19 cellular contexts compared by ENCODE assay signal in genomic region chr10:77940225-77940624, GRCh38. TPM values are rescaled to one million over a fixed set of nuclear protein-coding genes. Genes with fewer than 3 reads are reported as not detected.
DNase-seq lines count a peak whose midpoint lies in the region; ATAC-seq, FAIRE-seq and TF ChIP-seq lines count a peak whose summit lies in the region.
"Had no signal": no experiment of that assay in that cellular context is flagged by ENCODE, and none has a peak within 500 bp of the region (broad histone marks: within the 10 kb centered on the region; RNA-seq: fewer than 3 reads in every experiment).

No MANE protein-coding gene starts in this region.

- peaks cover 9 to 23% of the 10 kb centered on the region in 2 experiments; a peak in 4 of 5 replicates for H3K4me1 ChIP-seq in K562 (replicated peaks in 1 of 2; ENCODE audit: control insufficient read depth in 2 of 2, insufficient read depth in 2 of 2, low read length in 2 of 2)
- peaks cover 10% of the 10 kb centered on the region for H3K4me1 ChIP-seq in foreskin keratinocyte
- H3K4me1 ChIP-seq in parathyroid adenoma: peaks cover 11% of the 10 kb centered on the region
- H3K4me1 ChIP-seq: BLaER1 treated with 17β-estradiol and CSF1 and Interleukin-3, amounts not matched to agents 10 nM and 100 nM; Peyer's patch had no signal

- POLR2A ChIA-PET in AG04450 (lab: Yijun Ruan, JAX): interaction anchor here (0.9 to 1.8 kb wide), 3 partner anchors 14 to 31 kb away, joined by 3 to 13 read pairs (median 12); partner anchors contain the start of gene DLG5
- POLR2A ChIA-PET in K562 (lab: Yijun Ruan, JAX): interaction anchor here (1.0 to 9.1 kb wide), 5 partner anchors 9 to 17 kb away, joined by 3 to 89 read pairs (median 3); partner anchors contain the start of gene DLG5

- H2AFZ ChIP-seq in K562 (ENCODE audit: low read depth, low read length): 0 out of 2 replicates have a peak overlapping the region, but pooled peaks have one; percentile 43
- H2AFZ ChIP-seq in parathyroid adenoma: peak overlapping the region; percentile 13

- H3K4me3 ChIP-seq in AG04450 (ENCODE audit: low read depth, low read length) (no peak overlapping the region), K562 (no peak overlapping the region), parathyroid adenoma (ENCODE audit: low read depth, low read length) (no peak overlapping the region)
- H3K4me3 ChIP-seq: BLaER1 treated with 17β-estradiol and CSF1 and Interleukin-3, amounts not matched to agents 10 nM and 100 nM; Peyer's patch had no signal

- CTCF ChIA-PET in AG04450 (lab: Charles Lee) (no interaction called here), K562 (lab: Yijun Ruan, JAX; ENCODE audit: low intra/inter-chr PET ratio) (no interaction called here)

- no peak overlapping the region for H3K4me2 ChIP-seq in K562 (ENCODE audit: insufficient read depth, low read length)
- H3K4me2 ChIP-seq in parathyroid adenoma (ENCODE audit: low read length): no peak overlapping the region
- H3K4me2 ChIP-seq: BLaER1 treated with 17β-estradiol and CSF1 and Interleukin-3, amounts not matched to agents 10 nM and 100 nM had no signal

- no peaks in the 10 kb centered on the region for H3K9me1 ChIP-seq in K562 (ENCODE audit: control insufficient read depth, insufficient read depth, low read length)

- no peak for FAIRE-seq in K562 (lab: Jason Lieb, UNC)
- FAIRE-seq: D721Med had no signal

- TF ChIP-seq CTCF in AG04450 (IDR thresholded peaks at IDR 0.05; ENCODE audit: low read depth, low read length) (no peak), K562 (IDR thresholded peaks at IDR 0.05 in 2 of 3, conservative IDR thresholded peaks at IDR 0.05 in 1 of 3; ENCODE audit: insufficient read depth in 2 of 3, low read depth in 1 of 3, low read length in 3 of 3) (no peak), foreskin keratinocyte (conservative IDR thresholded peaks at IDR 0.05) (no peak), parathyroid adenoma (IDR thresholded peaks at IDR 0.05) (no peak)

- H3K9me3 ChIP-seq in AG04450 (ENCODE audit: control insufficient read depth, insufficient read depth, low read length) (no peaks in the 10 kb centered on the region; the same call in 1 of the 2 replicates), K562 (replicated peaks; ENCODE audit: control insufficient read depth, insufficient read depth, low read depth, low read length) (no peaks in the 10 kb centered on the region), parathyroid adenoma (ENCODE audit: control insufficient read depth, low read length) (no peaks in the 10 kb centered on the region)
- H3K9me3 ChIP-seq: BLaER1 treated with 17β-estradiol and CSF1 and Interleukin-3, amounts not matched to agents 10 nM and 100 nM; Peyer's patch had no signal

- no peak overlapping the region for H3K9ac ChIP-seq in K562 (ENCODE audit: insufficient read depth in 1 of 2, low read depth in 2 of 2, low read length in 2 of 2)
- H3K9ac ChIP-seq in parathyroid adenoma: no peak overlapping the region
- H3K9ac ChIP-seq: BLaER1 treated with 17β-estradiol and CSF1 and Interleukin-3, amounts not matched to agents 10 nM and 100 nM had no signal

- intact Hi-C loops in K562 (cut with micrococcal nuclease): no loop called here

- H3K27ac ChIP-seq in AG04450 (ENCODE audit: low read depth, low read length): peak overlapping the region; percentile 69
- no peak overlapping the region for H3K27ac ChIP-seq in K562 (ENCODE audit: extremely low read depth, low read depth, low read length)
- peak overlapping the region; percentile 9 for H3K27ac ChIP-seq in foreskin keratinocyte
- no peak overlapping the region for H3K27ac ChIP-seq in parathyroid adenoma
- H3K27ac ChIP-seq: BLaER1 treated with 17β-estradiol and CSF1 and Interleukin-3, amounts not matched to agents 10 nM and 100 nM had no signal

- H3K27me3 ChIP-seq in AG04450 (ENCODE audit: control insufficient read depth, insufficient read depth, low read length): no peaks in the 10 kb centered on the region
- no peaks in the 10 kb centered on the region for H3K27me3 ChIP-seq in K562 (ENCODE audit: control insufficient read depth in 2 of 2, insufficient read depth in 2 of 2, low read length in 2 of 2)
- no peaks in the 10 kb centered on the region for H3K27me3 ChIP-seq in foreskin keratinocyte
- H3K27me3 ChIP-seq in parathyroid adenoma (ENCODE audit: control insufficient read depth, insufficient read depth, low read length): no peaks in the 10 kb centered on the region
- H3K27me3 ChIP-seq: BLaER1 treated with 17β-estradiol and CSF1 and Interleukin-3, amounts not matched to agents 10 nM and 100 nM; Peyer's patch had no signal

- H3K79me2 ChIP-seq in K562 (ENCODE audit: control insufficient read depth, insufficient read depth, low read length) (no peaks in the 10 kb centered on the region), parathyroid adenoma (no peaks in the 10 kb centered on the region)

- no peaks in the 10 kb centered on the region for H4K20me1 ChIP-seq in K562 (replicated peaks; ENCODE audit: control insufficient read depth, insufficient read depth, low read length)
- H4K20me1 ChIP-seq: BLaER1 treated with 17β-estradiol and CSF1 and Interleukin-3, amounts not matched to agents 10 nM and 100 nM had no signal

- in situ Hi-C loops in K562 (cut with MboI): no loop called here

- BruUV-seq in K562 (replicated peaks; lab: Mats Ljungman, UMichigan): no TSS peak

- H3K36me3 ChIP-seq in K562 (ENCODE audit: control insufficient read depth, insufficient read depth, low read length): no peaks in the 10 kb centered on the region
- H3K36me3 ChIP-seq in parathyroid adenoma (ENCODE audit: control insufficient read depth, insufficient read depth, low read length): no peaks in the 10 kb centered on the region
- H3K36me3 ChIP-seq: BLaER1 treated with 17β-estradiol and CSF1 and Interleukin-3, amounts not matched to agents 10 nM and 100 nM; Peyer's patch had no signal

- TF ChIP-seq POLR2A in K562 (conservative IDR thresholded peaks at IDR 0.05): no peak

- WGBS in K562 (ENCODE audit: insufficient coverage, low coverage, missing lambda C conversion rate): 53% methylated on average over 2 of the region's 2 CpGs

- no peak for TF ChIP-seq EP300 in K562 (IDR thresholded peaks at IDR 0.05; ENCODE audit: low read length)

- ATAC-seq in K562 (no peak), foreskin keratinocyte (no peak), HG03025 (IDR thresholded peaks at IDR 0.05; ENCODE audit: low FRiP score, unreplicated experiment) (no peak), HG02759 (IDR thresholded peaks at IDR 0.05; ENCODE audit: unreplicated experiment) (no peak)

- DNase-seq in AG04450 (ENCODE audit: low read depth, low spot score) (no peak), K562 (ENCODE audit: extremely low read depth in 1 of 4, low spot score in 3 of 4) (no peak), foreskin keratinocyte (no peak), nucleus accumbens (lab: John Stamatoyannopoulos, UW) (no peak), NCI-H69 (lab: John Stamatoyannopoulos, UW) (no peak)
- DNase-seq: CD8-positive, alpha-beta memory T cell; DMS79; H9; KBM-7; NCI-H1436; NCI-H446 treated with DMSO at 0.1 percent for 48 hours; NCI-H774; SHP77 had no signal

- no peak for TF ChIP-seq RAD21 in K562 (CRISPR knock-in tag; conservative IDR thresholded peaks at IDR 0.05 in 1 of 2, IDR thresholded peaks at IDR 0.05 in 1 of 2)

TF ChIP-seq in K562, 482 proteins besides CTCF, POLR2A, EP300 and RAD21 (continues in another document):
- TF ChIP-seq CTBP1 (IDR thresholded peaks at IDR 0.05; ENCODE audit: borderline replicate concordance) (no peak), FOXK2 (conservative IDR thresholded peaks at IDR 0.05 in 1 of 2, IDR thresholded peaks at IDR 0.05 in 1 of 2; ENCODE audit: low read depth in 2 of 2) (no peak), MED1 (CRISPR knock-in tag; IDR thresholded peaks at IDR 0.05; ENCODE audit: borderline replicate concordance) (no peak), SMAD4 (CRISPR knock-in tag; conservative IDR thresholded peaks at IDR 0.05) (no peak), RCOR1 (IDR thresholded peaks at IDR 0.05; ENCODE audit: borderline replicate concordance in 1 of 2, low read depth in 2 of 2, low read length in 2 of 2) (peak in 1 of 2 experiments; percentile 23; a peak in 1 of 4 replicates)
- TF ChIP-seq, protein P1, sequence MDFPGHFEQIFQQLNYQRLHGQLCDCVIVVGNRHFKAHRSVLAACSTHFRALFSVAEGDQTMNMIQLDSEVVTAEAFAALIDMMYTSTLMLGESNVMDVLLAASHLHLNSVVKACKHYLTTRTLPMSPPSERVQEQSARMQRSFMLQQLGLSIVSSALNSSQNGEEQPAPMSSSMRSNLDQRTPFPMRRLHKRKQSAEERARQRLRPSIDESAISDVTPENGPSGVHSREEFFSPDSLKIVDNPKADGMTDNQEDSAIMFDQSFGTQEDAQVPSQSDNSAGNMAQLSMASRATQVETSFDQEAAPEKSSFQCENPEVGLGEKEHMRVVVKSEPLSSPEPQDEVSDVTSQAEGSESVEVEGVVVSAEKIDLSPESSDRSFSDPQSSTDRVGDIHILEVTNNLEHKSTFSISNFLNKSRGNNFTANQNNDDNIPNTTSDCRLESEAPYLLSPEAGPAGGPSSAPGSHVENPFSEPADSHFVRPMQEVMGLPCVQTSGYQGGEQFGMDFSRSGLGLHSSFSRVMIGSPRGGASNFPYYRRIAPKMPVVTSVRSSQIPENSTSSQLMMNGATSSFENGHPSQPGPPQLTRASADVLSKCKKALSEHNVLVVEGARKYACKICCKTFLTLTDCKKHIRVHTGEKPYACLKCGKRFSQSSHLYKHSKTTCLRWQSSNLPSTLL (IDR thresholded peaks at IDR 0.05): no peak

RNA-seq across cellular contexts. Expression of gene DLG5, which starts 13.7 kb away (rescaled TPM):
- polyA plus RNA-seq in AG04450 (2011; rRNA removed) (16.3 and 21.9 TPM in 2 replicates), K562 (2011; rRNA removed) (8.8 and 11.9 TPM in 2 replicates), K562 (2014; fragmentation: Illumina TruSeq; extraction: Trizol) (17.9 and 18.8 TPM in 2 replicates), K562 (2014; fragmentation: Nextera tagmentation; extraction: Ambion mirVana) (1 to 10 TPM; 1.4 to 1.5 TPM), K562 (2014; rRNA removed) (17.2 and 17.3 TPM in 2 replicates), foreskin keratinocyte (25.1 and 29.0 TPM in 2 replicates)
- polyA minus RNA-seq in AG04450 (2011; rRNA and poly(A)+ RNA removed): 37.3 and 43.2 TPM in 2 replicates
- total RNA-seq in K562 (2011; cell fraction: chromatin; rRNA removed; ENCODE audit: low replicate concordance): 91.9 and 204 TPM in 2 replicates
- 90.6 and 92.5 TPM in 2 replicates for total RNA-seq in K562 (2011; cell fraction: nucleolus; rRNA removed)
- 67.2 and 68.6 TPM in 2 replicates for total RNA-seq in K562 (2011; cell fraction: nucleoplasm; rRNA removed)
- total RNA-seq in K562 (2014; rRNA removed) (10.1 and 13.6 TPM in 2 replicates), K562 (2014; rRNA removed; fragmentation: Illumina TruSeq; extraction: Trizol) (9.2 and 9.6 TPM in 2 replicates), K562 (2015; rRNA removed; fragmentation: Illumina TruSeq; extraction: Trizol) (11.0 and 11.2 TPM in 2 replicates), K562 (2021) (24.0 and 26.8 TPM in 2 replicates), foreskin keratinocyte (66.7 and 74.8 TPM in 2 replicates)
- polyA plus RNA-seq in K562 (2011; cell fraction: cytosol; rRNA removed): 8.1 and 10.6 TPM in 2 replicates
- polyA plus RNA-seq in K562 (2011; cell fraction: nucleus; rRNA removed): 72.9 and 124 TPM in 2 replicates
- polyA plus RNA-seq in K562 (2012): 16.0 and 23.5 TPM in 2 replicates
- 11.9 and 15.3 TPM in 2 replicates for polyA minus RNA-seq in K562 (2011; rRNA and poly(A)+ RNA removed)
- polyA minus RNA-seq in K562 (2011; cell fraction: cytosol; rRNA and poly(A)+ RNA removed): 7.3 and 10.1 TPM in 2 replicates
- 27.9 and 33.8 TPM in 2 replicates for polyA minus RNA-seq in K562 (2011; cell fraction: nucleus; rRNA and poly(A)+ RNA removed)

Comparison
In these comparisons a context has a peak if more than half of its experiments do, and no peak if none do; other contexts are left out.
1. H3K27ac ChIP-seq: peak in AG04450 (single experiment) and foreskin keratinocyte (single experiment); none in K562 (single experiment) and parathyroid adenoma (single experiment).